In genomic region chr4:101981756-101982155, GRCh38 we compare ENCODE assay signal across 12 cellular contexts.
DNase-seq lines count a peak whose midpoint lies in the region; ATAC-seq, FAIRE-seq and TF ChIP-seq lines count a peak whose summit lies in the region.
"Had no signal": no experiment of that assay in that cellular context is flagged by ENCODE, and none has a peak within 500 bp of the region (broad histone marks: within the 10 kb centered on the region; RNA-seq: fewer than 3 reads in every experiment).

No MANE protein-coding gene starts in this region.

- CTCF ChIA-PET in CD4-positive, alpha-beta T cell (lab: Charles Lee): no interaction called here

- peak overlapping the region; percentile 32 for H3K4me3 Mint-ChIP-seq in type B pancreatic cell
- H3K4me3 Mint-ChIP-seq in CD4-positive, alpha-beta T cell: no peak overlapping the region

- peaks cover 20% of the 10 kb centered on the region for H3K4me1 ChIP-seq in foreskin keratinocyte

- peak; percentile 1 for DNase-seq in NCI-H510A treated with DMSO at 0.1 percent for 48 hours (lab: John Stamatoyannopoulos, UW)
- DNase-seq in NCI-H510A (lab: John Stamatoyannopoulos, UW): no peak
- peak; percentile 79 for DNase-seq in OCI-M1 (lab: John Stamatoyannopoulos, UW)
- DNase-seq in foreskin keratinocyte: peak; percentile 66 to 87
- DNase-seq in type B pancreatic cell (ENCODE audit: extremely low spot score, unreplicated experiment): no peak
- DNase-seq in urothelium cell line (ENCODE audit: low spot score): no peak
- no peak for DNase-seq in CD4-positive, alpha-beta T cell
- DNase-seq in left lobe of liver (ENCODE audit: low spot score): no peak
- DNase-seq: ACHN; activated CD8-positive, alpha-beta memory T cell treated with anti-CD3 and anti-CD28 coated beads for 24 hours; stimulated activated CD4-positive, alpha-beta T cell treated with anti-CD3 and anti-CD28 coated beads, Interleukin-2, amount 100 ng/mL, for 48 hours had no signal

- no peaks in the 10 kb centered on the region for H3K27me3 ChIP-seq in foreskin keratinocyte
- H3K27me3 ChIP-seq in CD4-positive, alpha-beta T cell (ENCODE audit: control insufficient read depth, insufficient read depth, low read length): no peaks in the 10 kb centered on the region

- no peak for FAIRE-seq in urothelium cell line (lab: Jason Lieb, UNC)

- no peak overlapping the region for H3K27ac ChIP-seq in foreskin keratinocyte
- H3K27ac ChIP-seq in CD4-positive, alpha-beta T cell (ENCODE audit: low read depth, low read length): no peak overlapping the region
- H3K27ac ChIP-seq: SK-N-MC had no signal

- H3K27me3 Mint-ChIP-seq in type B pancreatic cell: no peaks in the 10 kb centered on the region
- no peaks in the 10 kb centered on the region for H3K27me3 Mint-ChIP-seq in CD4-positive, alpha-beta T cell

- H3K9me3 Mint-ChIP-seq in type B pancreatic cell: peaks cover 12% of the 10 kb centered on the region
- no peaks in the 10 kb centered on the region for H3K9me3 Mint-ChIP-seq in CD4-positive, alpha-beta T cell

- no peaks in the 10 kb centered on the region for H3K9me3 ChIP-seq in CD4-positive, alpha-beta T cell (ENCODE audit: control insufficient read depth, low read length)

- POLR2A ChIA-PET in CD4-positive, alpha-beta T cell (lab: Charles Lee): no interaction called here

- intact Hi-C loops in CD4-positive, alpha-beta T cell (cut with DNase I, micrococcal nuclease): no loop called here

- H3K27ac Mint-ChIP-seq in type B pancreatic cell: peak overlapping the region; percentile 84
- no peak overlapping the region for H3K27ac Mint-ChIP-seq in CD4-positive, alpha-beta T cell

- H3K36me3 Mint-ChIP-seq in type B pancreatic cell: no peaks in the 10 kb centered on the region
- H3K36me3 Mint-ChIP-seq in CD4-positive, alpha-beta T cell (ENCODE audit: low read depth): no peaks in the 10 kb centered on the region

- TF ChIP-seq CTCF in foreskin keratinocyte (conservative IDR thresholded peaks at IDR 0.05) (no peak), type B pancreatic cell (conservative IDR thresholded peaks at IDR 0.05) (no peak)
- no peak for TF ChIP-seq CTCF in CD4-positive, alpha-beta T cell (IDR thresholded peaks at IDR 0.05)

- peak; percentile 78 for ATAC-seq in foreskin keratinocyte
- no peak for ATAC-seq in CD4-positive, alpha-beta T cell (ENCODE audit: poor library complexity)
- no peak for ATAC-seq in left lobe of liver

- no peaks in the 10 kb centered on the region for H3K4me1 Mint-ChIP-seq in type B pancreatic cell (ENCODE audit: unreplicated experiment)
- no peaks in the 10 kb centered on the region for H3K4me1 Mint-ChIP-seq in CD4-positive, alpha-beta T cell (ENCODE audit: low read depth)

Comparison
In these comparisons a context has a peak if more than half of its experiments do, and no peak if none do; other contexts are left out.
1. DNase-seq: peak in NCI-H510A treated with DMSO at 0.1 percent for 48 hours (single experiment), OCI-M1 (single experiment) and foreskin keratinocyte (2 of 2); none in NCI-H510A (single experiment), type B pancreatic cell (single experiment), urothelium cell line (single experiment), CD4-positive, alpha-beta T cell (0 of 10) and left lobe of liver (single experiment).